In the genomic region with DNA sequence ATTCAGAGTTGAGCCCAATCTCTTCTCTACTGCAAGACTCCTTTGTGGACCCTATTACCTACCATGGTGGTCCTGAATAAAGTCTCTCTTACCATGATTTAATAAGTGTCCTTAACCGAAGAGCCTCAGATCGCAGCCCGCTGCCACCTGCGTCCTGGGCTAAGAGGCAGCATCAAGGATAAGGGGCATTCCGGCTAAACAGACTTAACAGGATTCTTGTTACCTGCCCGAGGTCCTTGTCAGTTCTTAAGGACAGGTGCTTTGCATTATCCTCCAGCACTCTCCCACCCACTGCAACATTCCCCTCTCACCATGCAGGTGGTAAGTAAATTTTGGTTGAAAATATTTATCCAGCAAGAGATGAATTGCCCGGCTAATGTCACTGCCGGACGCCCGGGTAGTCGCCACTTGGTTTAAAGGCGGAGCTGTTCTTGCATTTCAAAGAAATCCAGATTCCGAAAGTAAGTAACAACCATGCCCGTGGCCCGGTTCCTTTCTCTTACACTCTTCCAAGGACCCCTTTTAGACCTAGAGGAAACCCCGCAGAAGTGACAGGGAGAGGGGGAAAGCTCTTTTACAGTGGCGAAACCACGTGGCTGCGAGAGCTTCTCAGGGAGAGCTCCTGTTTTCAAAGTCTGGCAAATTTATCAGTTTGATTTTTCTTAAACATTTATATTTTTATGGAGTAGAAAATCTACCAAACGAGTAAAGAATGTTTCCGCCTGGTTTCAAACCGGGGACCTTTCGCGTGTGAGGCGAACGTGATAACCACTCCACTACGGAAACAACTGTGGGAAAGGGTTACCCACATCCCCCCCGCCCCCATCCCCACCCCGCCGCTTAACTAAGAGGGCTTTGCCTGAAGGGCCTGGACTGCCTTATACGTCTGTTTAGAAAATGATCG, we compare ENCODE assay signal across 10 cellular contexts. TPM values are rescaled to one million over a fixed set of nuclear protein-coding genes. Genes with fewer than 3 reads are reported as not detected.
A peak's percentile ranks its signal among the peaks of the same experiment; 100 is the strongest.
DNase-seq lines count a peak whose midpoint lies in the region; ATAC-seq and TF ChIP-seq lines count a peak whose summit lies in the region.
"Had no signal": no experiment of that assay in that cellular context is flagged by ENCODE, and none has a peak within 500 bp of the region (broad histone marks: within the 10 kb centered on the region; RNA-seq: fewer than 3 reads in every experiment).

No MANE protein-coding gene starts in this region.

- no peak for ATAC-seq in HG03196 (IDR thresholded peaks at IDR 0.05; ENCODE audit: unreplicated experiment)
- no peak for ATAC-seq in GM21529 (IDR thresholded peaks at IDR 0.05; ENCODE audit: unreplicated experiment)

- no peaks in the 10 kb centered on the region for H3F3A ChIP-seq in GM23248 (ENCODE audit: insufficient read depth)

- peak; percentile 6 for DNase-seq in GM23248
- peak; percentile 30 to 43 for DNase-seq in activated CD4-positive, alpha-beta T cell treated with anti-CD3 and anti-CD28 coated beads, Interleukin-2, amount 50 U/mL, for 48 hours
- peak; percentile 6 to 22 for DNase-seq in fibroblast of lung (ENCODE audit: low read depth in 2 of 2)
- peak; percentile 62 for DNase-seq in stimulated activated CD4-positive, alpha-beta T cell treated with anti-CD3 and anti-CD28 coated beads, Interleukin-15, amount 100 ng/mL, for 24 hours
- no peak for DNase-seq in A673 (ENCODE audit: low spot score)
- no peak for DNase-seq in HAP-1 (ENCODE audit: low spot score in 2 of 2)
- DNase-seq: posterior cingulate gyrus had no signal

- CTCF ChIA-PET in A673 (lab: Charles Lee) = no interaction called here

- no peak overlapping the region for H3K9ac ChIP-seq in GM23248
- no peak overlapping the region for H3K9ac ChIP-seq in fibroblast of lung (ENCODE audit: insufficient read depth, low read length)

- H3K9me2 ChIP-seq in GM23248 (ENCODE audit: insufficient read depth) = no peaks in the 10 kb centered on the region

- H2AFZ ChIP-seq in GM23248 = peak overlapping the region; percentile 77
- H2AFZ ChIP-seq in fibroblast of lung (ENCODE audit: low read length) = no peak overlapping the region

- no peak overlapping the region for H3K27ac ChIP-seq in GM23248
- H3K27ac ChIP-seq in fibroblast of lung (ENCODE audit: insufficient read depth, low read length) = no peak overlapping the region
- no peak overlapping the region for H3K27ac ChIP-seq in A673 (ENCODE audit: low read depth, low read length, poor library complexity, severe bottlenecking)
- H3K27ac ChIP-seq: vagina had no signal

- H3K9me3 ChIP-seq in GM23248 (ENCODE audit: low read depth) = no peaks in the 10 kb centered on the region
- H3K9me3 ChIP-seq in fibroblast of lung (ENCODE audit: control insufficient read depth, insufficient read depth, low read depth, low read length) = no peaks in the 10 kb centered on the region
- no peaks in the 10 kb centered on the region for H3K9me3 ChIP-seq in A673 (ENCODE audit: low read depth, low read length, poor library complexity, severe bottlenecking)
- H3K9me3 ChIP-seq in HAP-1 = no peaks in the 10 kb centered on the region
- H3K9me3 ChIP-seq: vagina had no signal

- H3K4me1 ChIP-seq in GM23248 (ENCODE audit: insufficient read depth) (no peaks in the 10 kb centered on the region), fibroblast of lung (ENCODE audit: control insufficient read depth, extremely low read depth, insufficient read depth, low read length) (no peaks in the 10 kb centered on the region), A673 (ENCODE audit: insufficient read depth, low read length, poor library complexity, severe bottlenecking) (no peaks in the 10 kb centered on the region), HAP-1 (no peaks in the 10 kb centered on the region)
- H3K4me1 ChIP-seq: vagina had no signal

- TF ChIP-seq CTCF in fibroblast of lung (conservative IDR thresholded peaks at IDR 0.05 in 1 of 2, IDR thresholded peaks at IDR 0.05 in 1 of 2; ENCODE audit: low read depth in 1 of 2, low read length in 2 of 2) (no peak), A673 (conservative IDR thresholded peaks at IDR 0.05; ENCODE audit: low read depth, low read length) (no peak)

- H3K36me3 ChIP-seq in GM23248 (ENCODE audit: low read depth) = no peaks in the 10 kb centered on the region
- H3K36me3 ChIP-seq in fibroblast of lung (ENCODE audit: control insufficient read depth, insufficient read depth, low read length) = no peaks in the 10 kb centered on the region
- H3K36me3 ChIP-seq in A673 (ENCODE audit: insufficient read depth, low read length, poor library complexity, severe bottlenecking) = no peaks in the 10 kb centered on the region
- H3K36me3 ChIP-seq in HAP-1 (replicated peaks) = no peaks in the 10 kb centered on the region
- H3K36me3 ChIP-seq: vagina had no signal

- POLR2A ChIA-PET in A673 (lab: Charles Lee; ENCODE audit: low non-redundant PET) = no interaction called here

- in situ Hi-C loops in GM23248 (cut with MboI) (no loop called here), HAP-1 (cut with MboI; ENCODE audit: low sequenced_read_pairs) (no loop called here)

- H3K4me3 ChIP-seq in GM23248 (peak overlapping the region; percentile 63), fibroblast of lung (replicated peaks in 1 of 4; ENCODE audit: control extremely low read depth in 1 of 4, insufficient read depth in 1 of 4, low read depth in 3 of 4, low read length in 4 of 4) (peak overlapping the region in 2 of 4 experiments; percentile 47 to 51), A673 (ENCODE audit: low read depth, low read length, poor library complexity, severe bottlenecking) (no peak overlapping the region), HAP-1 (no peak overlapping the region)
- H3K4me3 ChIP-seq: vagina had no signal

- 13 to 14% methylated on average over 32 of the region's 32 CpGs for WGBS in GM23248 (ENCODE audit: low coverage in 1 of 2, low lambda C conversion rate in 2 of 2, missing lambda C conversion rate in 2 of 2), 2 experiments

- H3K4me2 ChIP-seq in GM23248 (ENCODE audit: unreplicated experiment) (peak overlapping the region; percentile 48), fibroblast of lung (ENCODE audit: extremely low read depth, insufficient read depth, low read length) (peak overlapping the region; percentile 54)

- H3K27me3 ChIP-seq in GM23248 (replicated peaks; ENCODE audit: insufficient read depth) = peaks cover 37% of the 10 kb centered on the region
- peaks cover 3% of the 10 kb centered on the region for H3K27me3 ChIP-seq in fibroblast of lung (ENCODE audit: control insufficient read depth, insufficient read depth, low read length)
- no peaks in the 10 kb centered on the region for H3K27me3 ChIP-seq in A673 (replicated peaks; ENCODE audit: insufficient read depth, low read depth, low read length, poor library complexity)
- no peaks in the 10 kb centered on the region for H3K27me3 ChIP-seq in HAP-1 (ENCODE audit: low read depth)
- H3K27me3 ChIP-seq: vagina had no signal

- H3K79me2 ChIP-seq in GM23248 (ENCODE audit: insufficient read depth) (no peaks in the 10 kb centered on the region), fibroblast of lung (ENCODE audit: control insufficient read depth, insufficient read depth, low read length) (no peaks in the 10 kb centered on the region)

- H4K20me1 ChIP-seq in GM23248 (ENCODE audit: insufficient read depth) = no peaks in the 10 kb centered on the region
- H4K20me1 ChIP-seq in fibroblast of lung (ENCODE audit: control insufficient read depth, extremely low read depth, insufficient read depth, low read length) = no peaks in the 10 kb centered on the region

- no TSS peak for BruUV-seq in A673 (replicated peaks; lab: Mats Ljungman, UMichigan)

- intact Hi-C loops in A673 (cut with micrococcal nuclease; ENCODE audit: unreplicated experiment) = no loop called here

RNA-seq across cellular contexts. Expression of a gene that starts 41.9 kb away (rescaled TPM):
- total RNA-seq in GM23248 (2014; rRNA removed; shearing (Covaris generic)) = 0.86 TPM in 1 of 2 replicates, not detected in the other
- polyA plus RNA-seq in GM23248 (2016; fragmentation: Nextera tagmentation; extraction: Ambion mirVana) (0.20 TPM in 1 of 2 replicates, not detected in the other), fibroblast of lung (0.15 TPM in 1 of 2 replicates, not detected in the other)
- total RNA-seq in fibroblast of lung (not detected in 2 replicates), A673 (2021) (0.64 and 0.85 TPM in 2 replicates)
- not detected in 2 replicates for polyA plus RNA-seq in fibroblast of lung (2012)
- polyA minus RNA-seq in fibroblast of lung (ENCODE audit: low replicate concordance) = not detected in 2 replicates

Comparison
In these comparisons a context has a peak if more than half of its experiments do, and no peak if none do; other contexts are left out.
1. DNase-seq: peak in GM23248 (single experiment), activated CD4-positive, alpha-beta T cell treated with anti-CD3 and anti-CD28 coated beads, Interleukin-2, amount 50 U/mL, for 48 hours (2 of 2), fibroblast of lung (2 of 2) and stimulated activated CD4-positive, alpha-beta T cell treated with anti-CD3 and anti-CD28 coated beads, Interleukin-15, amount 100 ng/mL, for 24 hours (single experiment); none in A673 (single experiment) and HAP-1 (0 of 2).